14 cellular contexts compared by ENCODE assay signal in the genomic region with DNA sequence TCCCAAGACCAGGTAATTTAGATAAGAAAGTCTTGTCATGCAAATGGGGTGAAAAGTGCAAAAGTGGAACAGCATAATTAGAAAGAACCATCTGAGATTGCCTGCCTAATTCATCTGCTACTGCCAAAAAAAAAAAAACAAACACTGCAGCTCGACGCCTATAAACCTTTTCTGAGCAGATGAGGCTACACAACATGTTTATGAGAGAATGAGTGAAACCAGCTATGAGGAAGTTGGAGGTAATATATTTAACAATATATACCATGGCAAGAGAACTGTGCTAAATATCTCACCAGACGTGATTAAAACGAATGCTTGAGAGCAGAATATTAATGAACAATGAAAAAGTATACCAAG. TPM values are rescaled to one million over a fixed set of nuclear protein-coding genes. Genes with fewer than 3 reads are reported as not detected.
A peak's percentile ranks its signal among the peaks of the same experiment; 100 is the strongest.
DNase-seq lines count a peak whose midpoint lies in the region; ATAC-seq, FAIRE-seq and TF ChIP-seq lines count a peak whose summit lies in the region.
"Had no signal": no experiment of that assay in that cellular context is flagged by ENCODE, and none has a peak within 500 bp of the region (broad histone marks: within the 10 kb centered on the region; RNA-seq: fewer than 3 reads in every experiment).

No MANE protein-coding gene starts in this region.

- WGBS in sigmoid colon, 2 donors, result 8 to 51% methylated on average over 4 of the region's 4 CpGs
- no CpG with 5 or more reads among the region's 4 CpGs for WGBS in H9 (ENCODE audit: extremely low coverage, insufficient read length, low lambda C conversion rate)

- no peak overlapping the region for H3K18ac ChIP-seq in H9 (ENCODE audit: insufficient read length, low read depth, low read length)

- CTCF ChIA-PET in HEK293T (lab: Yijun Ruan, JAX), result no interaction called here

- no peak overlapping the region for H3K4me3 ChIP-seq in astrocyte (ENCODE audit: insufficient read depth, low read depth, low read length)
- H3K4me3 ChIP-seq in sigmoid colon, result no peak overlapping the region
- H3K4me3 ChIP-seq: K562 had no signal

- TF ChIP-seq CTCF in astrocyte (IDR thresholded peaks at IDR 0.05; ENCODE audit: insufficient read depth, low read depth, low read length), result no peak
- no peak for TF ChIP-seq CTCF in sigmoid colon (IDR thresholded peaks at IDR 0.05)
- TF ChIP-seq CTCF in H9 (conservative IDR thresholded peaks at IDR 0.05), result no peak

- DNase-seq in HEK293T (ENCODE audit: extremely low spot score) (no peak), astrocyte (ENCODE audit: low read depth) (no peak), sigmoid colon (no peak), H9 (no peak)
- DNase-seq in stimulated activated CD4-positive, alpha-beta T cell treated with anti-CD3 and anti-CD28 coated beads, Interleukin-1b, Interleukin-23, amount 100 ng/mL, for 48 hours, result no peak
- DNase-seq: activated naive CD8-positive, alpha-beta T cell treated with anti-CD3 and anti-CD28 coated beads for 36 hours; cerebellar nuclear complex; NCI-H2029; NCI-H774 had no signal

- no peak overlapping the region for H4K5ac ChIP-seq in H9 (ENCODE audit: insufficient read length, low read depth, low read length)

- H2AFZ ChIP-seq in astrocyte (ENCODE audit: low read depth, low read length) (no peak overlapping the region), H9 (ENCODE audit: low read length) (no peak overlapping the region)

- peaks cover 57% of the 10 kb centered on the region for H3K4me1 ChIP-seq in astrocyte (ENCODE audit: insufficient read depth, low read length)
- peaks cover 0 to 52% (median 31%) of the 10 kb centered on the region in 4 donors for H3K4me1 ChIP-seq in sigmoid colon
- peaks cover 12% of the 10 kb centered on the region; the same call in 1 of the 2 replicates for H3K4me1 ChIP-seq in H9 (ENCODE audit: insufficient read depth, low read length)

- no peak overlapping the region for H3K23ac ChIP-seq in H9 (ENCODE audit: insufficient read length, low read depth, low read length)

- H2BK20ac ChIP-seq in H9 (ENCODE audit: low read depth, low read length, poor library complexity, severe bottlenecking), result no peak overlapping the region

- no peak overlapping the region for H2AK5ac ChIP-seq in H9 (ENCODE audit: insufficient read length, low read length)

- no peaks in the 10 kb centered on the region for H3K9me3 ChIP-seq in astrocyte (ENCODE audit: insufficient read depth, low read depth, low read length)
- H3K9me3 ChIP-seq in sigmoid colon, result no peaks in the 10 kb centered on the region
- H3K9me3 ChIP-seq in H9 (ENCODE audit: control insufficient read depth, low read depth, low read length), result no peaks in the 10 kb centered on the region

- H3K4me1 Mint-ChIP-seq in astrocyte (ENCODE audit: low read depth, unreplicated experiment) (peaks cover 28% of the 10 kb centered on the region), H9 (peaks cover 45% of the 10 kb centered on the region in 2 experiments)
- H3K4me1 Mint-ChIP-seq: activated naive CD8-positive, alpha-beta T cell treated with anti-CD3 and anti-CD28 coated beads for 36 hours had no signal

- H2BK15ac ChIP-seq in H9 (ENCODE audit: low read depth, low read length), result no peak overlapping the region

- H3K79me1 ChIP-seq in H9 (ENCODE audit: insufficient read depth, low read depth, low read length, poor library complexity, severe bottlenecking), result no peaks in the 10 kb centered on the region

- intact Hi-C loops in sigmoid colon (cut with DNase I), result no loop called here

- TF ChIP-seq POLR2A in sigmoid colon (IDR thresholded peaks at IDR 0.05), result no peak

- no peak overlapping the region for H3T11ph ChIP-seq in H9 (ENCODE audit: low read length)

- H3K23me2 ChIP-seq in H9 (ENCODE audit: insufficient read length, low read depth, low read length, poor library complexity, severe bottlenecking), result no peaks in the 10 kb centered on the region

- H3K4me3 Mint-ChIP-seq in astrocyte (ENCODE audit: unreplicated experiment), result no peak overlapping the region
- H3K4me3 Mint-ChIP-seq in H9, result no peak overlapping the region
- H3K4me3 Mint-ChIP-seq: activated naive CD8-positive, alpha-beta T cell treated with anti-CD3 and anti-CD28 coated beads for 36 hours had no signal

- H3K27ac ChIP-seq in astrocyte (ENCODE audit: low read depth, low read length) (peak overlapping the region; percentile 94), sigmoid colon (peak overlapping the region; percentile 45 to 74 (median 60)), H9 (ENCODE audit: insufficient read length, low read depth, low read length) (no peak overlapping the region)
- H3K27ac ChIP-seq: VCaP had no signal

- ATAC-seq in GM18867 (IDR thresholded peaks at IDR 0.05; ENCODE audit: unreplicated experiment) (peak; percentile 35), HG02623 (IDR thresholded peaks at IDR 0.05; ENCODE audit: unreplicated experiment) (no peak), esophagus mucosa (no peak)
- ATAC-seq: K562 had no signal

- H3K9ac ChIP-seq in astrocyte (ENCODE audit: low read length), result peak overlapping the region; percentile 54
- H3K9ac ChIP-seq in H9 (ENCODE audit: extremely low read depth, insufficient read length, low read length), result no peak overlapping the region

- no peaks in the 10 kb centered on the region for H3K27me3 ChIP-seq in astrocyte (ENCODE audit: insufficient read depth, low read length)
- no peaks in the 10 kb centered on the region for H3K27me3 ChIP-seq in sigmoid colon
- no peaks in the 10 kb centered on the region for H3K27me3 ChIP-seq in H9 (ENCODE audit: insufficient read depth, low read length)

- TF ChIP-seq EP300 in sigmoid colon (IDR thresholded peaks at IDR 0.05), result no peak

- H4K8ac ChIP-seq in H9 (replicated peaks; ENCODE audit: insufficient read length, low read depth, low read length), result no peak overlapping the region

- H3K27ac Mint-ChIP-seq in astrocyte (ENCODE audit: unreplicated experiment), result no peak overlapping the region
- H3K27ac Mint-ChIP-seq in H9, result no peak overlapping the region
- H3K27ac Mint-ChIP-seq: activated naive CD8-positive, alpha-beta T cell treated with anti-CD3 and anti-CD28 coated beads for 36 hours had no signal

- H2BK120ac ChIP-seq in H9 (ENCODE audit: low read depth, low read length, poor library complexity, severe bottlenecking), result no peak overlapping the region

- H3K56ac ChIP-seq in H9 (ENCODE audit: insufficient read length, low read depth, low read length), result no peak overlapping the region

- H3K4ac ChIP-seq in H9 (ENCODE audit: low read depth, low read length), result no peak overlapping the region

- H3K36me3 ChIP-seq in astrocyte (ENCODE audit: insufficient read depth, low read length), result no peaks in the 10 kb centered on the region
- H3K36me3 ChIP-seq in sigmoid colon, result peaks cover 0 to 60% (median 5%) of the 10 kb centered on the region in 4 donors

- no peaks in the 10 kb centered on the region for H3K79me2 ChIP-seq in astrocyte (ENCODE audit: insufficient read depth, low read length)
- no peaks in the 10 kb centered on the region for H3K79me2 ChIP-seq in H9 (ENCODE audit: insufficient read depth, low read length)

- H3K4me2 ChIP-seq in astrocyte (ENCODE audit: low read length) (peak overlapping the region; percentile 70), H9 (ENCODE audit: insufficient read depth, insufficient read length, low read length) (no peak overlapping the region)

- no peaks in the 10 kb centered on the region for H3K36me3 Mint-ChIP-seq in astrocyte (ENCODE audit: low read depth, unreplicated experiment)
- H3K36me3 Mint-ChIP-seq in H9 (ENCODE audit: insufficient read depth in 1 of 3, low read depth in 3 of 3), result peaks cover 0 to 4% (median 2%) of the 10 kb centered on the region in 3 experiments; a peak in 4 of 7 replicates
- H3K36me3 Mint-ChIP-seq: activated naive CD8-positive, alpha-beta T cell treated with anti-CD3 and anti-CD28 coated beads for 36 hours had no signal

- H2BK5ac ChIP-seq in H9 (ENCODE audit: insufficient read length, low read length), result no peak overlapping the region

- H3K9me3 Mint-ChIP-seq in astrocyte (ENCODE audit: unreplicated experiment) (no peaks in the 10 kb centered on the region), H9 (peaks cover 9 to 10% of the 10 kb centered on the region in 2 experiments; a peak in 4 of 5 replicates)
- H3K9me3 Mint-ChIP-seq: activated naive CD8-positive, alpha-beta T cell treated with anti-CD3 and anti-CD28 coated beads for 36 hours had no signal

- H3K27me3 Mint-ChIP-seq in astrocyte (ENCODE audit: low read depth, unreplicated experiment) (no peaks in the 10 kb centered on the region), H9 (ENCODE audit: low read depth) (no peaks in the 10 kb centered on the region; the same call in 1 of the 2 replicates)

- no peak overlapping the region for H3K14ac ChIP-seq in H9 (ENCODE audit: insufficient read depth, low read length)

- POLR2A ChIA-PET in HEK293T (lab: Yijun Ruan, JAX), result interaction anchor here (2.2 kb wide), 1 partner anchor 49 kb away, joined by 12 read pairs; the partner anchor contains the start of gene LAMA4

- no peak overlapping the region for H4K91ac ChIP-seq in H9 (ENCODE audit: insufficient read length, low read depth, low read length)

- H2BK12ac ChIP-seq in H9 (ENCODE audit: insufficient read length, low read depth, low read length), result no peak overlapping the region

- H4K20me1 ChIP-seq in astrocyte (ENCODE audit: insufficient read depth, low read length) (no peaks in the 10 kb centered on the region), H9 (ENCODE audit: control insufficient read depth, insufficient read depth, insufficient read length) (no peaks in the 10 kb centered on the region)

- no peak for FAIRE-seq in astrocyte (lab: Jason Lieb, UNC)
- FAIRE-seq: K562 had no signal

TF ChIP-seq in HEK293T, 16 proteins besides CTCF, POLR2A, EP300 and RAD21:
- TF ChIP-seq CTBP1 (IDR thresholded peaks at IDR 0.05; ENCODE audit: borderline replicate concordance) (no peak; the same call in 1 of the 2 replicates), ZNF384 (IDR thresholded peaks at IDR 0.05) (peak; percentile 81)
- TF ChIP-seq, protein P1, sequence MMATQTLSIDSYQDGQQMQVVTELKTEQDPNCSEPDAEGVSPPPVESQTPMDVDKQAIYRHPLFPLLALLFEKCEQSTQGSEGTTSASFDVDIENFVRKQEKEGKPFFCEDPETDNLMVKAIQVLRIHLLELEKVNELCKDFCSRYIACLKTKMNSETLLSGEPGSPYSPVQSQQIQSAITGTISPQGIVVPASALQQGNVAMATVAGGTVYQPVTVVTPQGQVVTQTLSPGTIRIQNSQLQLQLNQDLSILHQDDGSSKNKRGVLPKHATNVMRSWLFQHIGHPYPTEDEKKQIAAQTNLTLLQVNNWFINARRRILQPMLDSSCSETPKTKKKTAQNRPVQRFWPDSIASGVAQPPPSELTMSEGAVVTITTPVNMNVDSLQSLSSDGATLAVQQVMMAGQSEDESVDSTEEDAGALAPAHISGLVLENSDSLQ (IDR thresholded peaks at IDR 0.05), result peak; percentile 40; the same call in 1 of the 2 replicates

RNA-seq across cellular contexts. Expression of gene LAMA4, which starts 50.0 kb away (rescaled TPM):
- total RNA-seq in astrocyte, result 2.0 and 5.0 TPM in 2 replicates
- 100 to 1,000 TPM in 3 of 4 donors, 10 to 100 TPM in 1; 95.3 to 225 (median 140) TPM for total RNA-seq in sigmoid colon
- polyA plus RNA-seq in sigmoid colon, result 10 to 100 TPM in 1 of 3 donors, 1 to 10 TPM in 2; 6.9 to 16.6 (median 9.0) TPM
- 8.0 TPM for total RNA-seq in esophagus mucosa
- 1.0 and 1.1 TPM in 2 replicates for total RNA-seq in H9 (2021)
- total RNA-seq: activated naive CD8-positive, alpha-beta T cell treated with anti-CD3 and anti-CD28 coated beads for 36 hours had no signal

Comparison
In these comparisons a context has a peak if more than half of its experiments do, and no peak if none do; other contexts are left out.
1. RNA of gene LAMA4, which starts 50.0 kb away (total RNA-seq): 95.3 to 225 TPM in sigmoid colon; 8.0 TPM in esophagus mucosa (single experiment), 2.0 to 5.0 TPM in astrocyte and 1.0 to 1.1 TPM in H9; every median in the first group is over 10 times any median in the second.